In the genomic region with DNA sequence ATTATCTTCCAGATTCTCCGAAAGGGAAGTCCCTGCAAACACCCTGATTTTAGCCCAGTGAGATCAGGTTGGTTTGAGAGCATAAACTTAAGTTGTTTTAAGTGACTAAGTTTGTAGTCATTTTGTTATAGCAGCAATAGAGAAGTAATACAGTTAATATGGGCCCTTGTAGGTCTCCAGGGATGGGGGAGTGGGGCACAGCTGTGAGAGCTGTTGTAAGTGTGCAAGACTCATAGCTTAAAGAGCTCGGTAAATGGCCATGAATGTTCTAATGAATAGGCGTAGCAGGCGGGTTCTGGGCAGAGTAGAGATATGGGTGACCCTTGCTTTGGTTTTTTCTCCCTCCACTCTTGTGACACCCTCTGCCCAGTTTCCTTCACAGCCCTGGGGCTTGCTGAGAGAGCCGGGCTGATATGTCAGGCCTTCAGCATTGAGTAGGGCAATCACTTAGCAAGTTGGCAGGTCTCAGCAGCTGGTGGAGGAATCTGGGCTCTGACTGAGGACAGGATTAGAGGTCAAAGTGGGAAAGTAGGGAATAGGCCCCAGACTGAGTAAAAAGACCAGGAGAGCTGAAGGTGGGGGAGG, we compare ENCODE assay signal across 14 cellular contexts. TPM values are rescaled to one million over a fixed set of nuclear protein-coding genes. Genes with fewer than 3 reads are reported as not detected.
DNase-seq lines count a peak whose midpoint lies in the region; ATAC-seq and TF ChIP-seq lines count a peak whose summit lies in the region.
"Had no signal": no experiment of that assay in that cellular context is flagged by ENCODE, and none has a peak within 500 bp of the region (broad histone marks: within the 10 kb centered on the region; RNA-seq: fewer than 3 reads in every experiment).

No MANE protein-coding gene starts in this region.

- H3K9me3 ChIP-seq in skeletal muscle satellite cell (replicated peaks; ENCODE audit: low read length), result no peaks in the 10 kb centered on the region
- H3K9me3 ChIP-seq in Peyer's patch, result no peaks in the 10 kb centered on the region
- H3K9me3 ChIP-seq: suprapubic skin had no signal

- H3F3A ChIP-seq in GM23338 (replicated peaks; ENCODE audit: low read depth), result no peaks in the 10 kb centered on the region

- H3K4me3 Mint-ChIP-seq in GM23338, result no peak overlapping the region; the same call in 2 of the 3 replicates
- no peak overlapping the region for H3K4me3 Mint-ChIP-seq in activated T-helper 17 cell treated with anti-CD3 and anti-CD28 coated beads, Interleukin-2, amount 50 U/mL, for 72 hours
- H3K4me3 Mint-ChIP-seq: central memory CD8-positive, alpha-beta T cell had no signal

- no peak overlapping the region for H3K27ac Mint-ChIP-seq in GM23338
- peak overlapping the region; percentile 5 for H3K27ac Mint-ChIP-seq in activated T-helper 17 cell treated with anti-CD3 and anti-CD28 coated beads, Interleukin-2, amount 50 U/mL, for 72 hours

- no peak for DNase-seq in GM23338 (ENCODE audit: low spot score)
- no peak for DNase-seq in left ventricle myocardium superior
- DNase-seq in Peyer's patch, result no peak
- no peak for DNase-seq in omental fat pad (ENCODE audit: low spot score)
- DNase-seq in left lobe of liver (ENCODE audit: low spot score), result no peak
- DNase-seq in posterior vena cava (ENCODE audit: low spot score), result no peak
- DNase-seq: activated CD4-positive, alpha-beta T cell treated with anti-CD3 and anti-CD28 coated beads, Interleukin-2, amount 50 U/mL, for 1 hour; activated effector memory CD4-positive, alpha-beta T cell treated with anti-CD3 and anti-CD28 coated beads, Interleukin-2, amount 50 U/mL, for 16 hours; NCI-H2081 treated with DMSO at 0.1 percent for 48 hours had no signal

- intact Hi-C loops in left ventricle myocardium superior (cut with micrococcal nuclease) (no loop called here), posterior vena cava (cut with DNase I) (no loop called here)

- peaks cover 11% of the 10 kb centered on the region for H3K4me1 ChIP-seq in GM23338 (ENCODE audit: insufficient read depth)
- peaks cover 41% of the 10 kb centered on the region for H3K4me1 ChIP-seq in skeletal muscle satellite cell (ENCODE audit: control insufficient read depth, insufficient read depth, low read length)
- peaks cover 0 to 27% (median 12%) of the 10 kb centered on the region in 4 donors for H3K4me1 ChIP-seq in Peyer's patch

- H3K4me2 ChIP-seq in GM23338, result no peak overlapping the region
- no peak overlapping the region for H3K4me2 ChIP-seq in skeletal muscle satellite cell (ENCODE audit: low read length)
- H3K4me2 ChIP-seq: KMS-11 had no signal

- no peaks in the 10 kb centered on the region for H3K9me2 ChIP-seq in GM23338 (ENCODE audit: insufficient read depth)

- TF ChIP-seq CTCF in GM23338 (conservative IDR thresholded peaks at IDR 0.05; ENCODE audit: low read depth in 2 of 2) (no peak), Peyer's patch (IDR thresholded peaks at IDR 0.05) (no peak), omental fat pad (IDR thresholded peaks at IDR 0.05) (no peak)

- H3K27me3 Mint-ChIP-seq in GM23338 (ENCODE audit: insufficient read depth, low read depth, poor library complexity), result peaks cover 11% of the 10 kb centered on the region
- H3K27me3 Mint-ChIP-seq in activated T-helper 17 cell treated with anti-CD3 and anti-CD28 coated beads, Interleukin-2, amount 50 U/mL, for 72 hours, result no peaks in the 10 kb centered on the region

- H3K79me2 ChIP-seq in GM23338 (replicated peaks; ENCODE audit: insufficient read depth), result no peaks in the 10 kb centered on the region

- peaks cover 34% of the 10 kb centered on the region for H3K4me1 Mint-ChIP-seq in GM23338
- peaks cover 28% of the 10 kb centered on the region for H3K4me1 Mint-ChIP-seq in activated T-helper 17 cell treated with anti-CD3 and anti-CD28 coated beads, Interleukin-2, amount 50 U/mL, for 72 hours

- H2AFZ ChIP-seq in GM23338, result 0 out of 2 replicates have a peak overlapping the region, but pooled peaks have one; percentile 72

- peaks cover 7% of the 10 kb centered on the region; the same call in 1 of the 3 replicates for H3K9me3 Mint-ChIP-seq in GM23338
- H3K9me3 Mint-ChIP-seq in activated T-helper 17 cell treated with anti-CD3 and anti-CD28 coated beads, Interleukin-2, amount 50 U/mL, for 72 hours, result no peaks in the 10 kb centered on the region
- H3K9me3 Mint-ChIP-seq: central memory CD8-positive, alpha-beta T cell had no signal

- H3K36me3 ChIP-seq in GM23338 (ENCODE audit: insufficient read depth) (no peaks in the 10 kb centered on the region), skeletal muscle satellite cell (ENCODE audit: insufficient read depth, low read length) (no peaks in the 10 kb centered on the region), Peyer's patch (no peaks in the 10 kb centered on the region)
- H3K36me3 ChIP-seq: suprapubic skin had no signal

- H3K36me3 Mint-ChIP-seq in GM23338 (ENCODE audit: low read depth), result peaks cover 4% of the 10 kb centered on the region; the same call in 1 of the 3 replicates
- H3K36me3 Mint-ChIP-seq in activated T-helper 17 cell treated with anti-CD3 and anti-CD28 coated beads, Interleukin-2, amount 50 U/mL, for 72 hours (ENCODE audit: low read depth), result no peaks in the 10 kb centered on the region

- H4K20me1 ChIP-seq in GM23338 (replicated peaks; ENCODE audit: insufficient read depth), result no peaks in the 10 kb centered on the region

- H3K27ac ChIP-seq in GM23338 (ENCODE audit: low read depth), result no peak overlapping the region
- H3K27ac ChIP-seq in Peyer's patch, result peak overlapping the region in 2 of 4 donors; percentile 70 to 80
- H3K27ac ChIP-seq: KMS-11, suprapubic skin had no signal

- no peaks in the 10 kb centered on the region for H3K27me3 ChIP-seq in GM23338 (ENCODE audit: insufficient read depth)
- H3K27me3 ChIP-seq in skeletal muscle satellite cell (ENCODE audit: control insufficient read depth, insufficient read depth, low read length), result no peaks in the 10 kb centered on the region
- no peaks in the 10 kb centered on the region for H3K27me3 ChIP-seq in Peyer's patch
- H3K27me3 ChIP-seq: suprapubic skin had no signal

- peak overlapping the region; percentile 92 for H3K9ac ChIP-seq in skeletal muscle satellite cell (ENCODE audit: low read depth, low read length)
- H3K9ac ChIP-seq: KMS-11 had no signal

- TF ChIP-seq POLR2A in Peyer's patch (IDR thresholded peaks at IDR 0.05), result no peak

- no peak for ATAC-seq in GM23338
- ATAC-seq in activated T-helper 17 cell treated with anti-CD3 and anti-CD28 coated beads, Interleukin-2, amount 50 U/mL, for 72 hours (replicated peaks), result no peak
- peak; percentile 60 for ATAC-seq in left ventricle myocardium superior
- no peak for ATAC-seq in omental fat pad (ENCODE audit: low FRiP score)
- ATAC-seq in left lobe of liver, result no peak

- H3K4me3 ChIP-seq in GM23338, result no peak overlapping the region
- H3K4me3 ChIP-seq in skeletal muscle satellite cell (ENCODE audit: low read length), result no peak overlapping the region
- H3K4me3 ChIP-seq in Peyer's patch, result no peak overlapping the region
- H3K4me3 ChIP-seq: suprapubic skin had no signal

TF ChIP-seq in GM23338, 12 proteins besides CTCF, POLR2A, EP300 and RAD21 (continues in another document):
- TF ChIP-seq REST (IDR thresholded peaks at IDR 0.05; ENCODE audit: unreplicated experiment), result no peak
- TF ChIP-seq STAT1 (IDR thresholded peaks at IDR 0.05; ENCODE audit: unreplicated experiment), result no peak

RNA-seq across cellular contexts. Expression of gene ID3, which starts 16.0 kb away (rescaled TPM):
- total RNA-seq in GM23338 (2014; rRNA removed; shearing (Covaris generic)), result 153 and 164 TPM in 2 replicates
- 330 and 345 TPM in 2 replicates for polyA plus RNA-seq in GM23338 (2016; fragmentation: Nextera tagmentation; extraction: Ambion mirVana)
- total RNA-seq in activated T-helper 17 cell treated with anti-CD3 and anti-CD28 coated beads, Interleukin-2, amount 50 U/mL, for 72 hours, result 10 to 100 TPM; 19.5 to 45.2 TPM
- total RNA-seq in left ventricle myocardium superior (82.4 TPM), Peyer's patch (100 to 1,000 TPM; 121 to 224 (median 167) TPM), omental fat pad (100 to 1,000 TPM; 134 to 322 (median 179) TPM), left lobe of liver (19.7 TPM), posterior vena cava (100 to 1,000 TPM; 190 to 243 TPM)
- total RNA-seq in skeletal muscle satellite cell (2012; rRNA removed), result 81.5 and 145 TPM in 2 replicates

RNA-seq across cellular contexts. Expression of gene E2F2, which starts 44.3 kb away (rescaled TPM):
- 2.6 and 3.4 TPM in 2 replicates for total RNA-seq in GM23338 (2014; rRNA removed; shearing (Covaris generic))
- polyA plus RNA-seq in GM23338 (2016; fragmentation: Nextera tagmentation; extraction: Ambion mirVana), result 0.78 and 1.6 TPM in 2 replicates
- 10 to 100 TPM; 13.0 to 24.1 TPM for total RNA-seq in activated T-helper 17 cell treated with anti-CD3 and anti-CD28 coated beads, Interleukin-2, amount 50 U/mL, for 72 hours
- total RNA-seq in left ventricle myocardium superior, result 0.35 TPM
- 1.5 TPM in 2 replicates for total RNA-seq in skeletal muscle satellite cell (2012; rRNA removed)
- total RNA-seq in Peyer's patch, result 10 to 100 TPM in 3 of 4 donors, 1 to 10 TPM in 1; 6.8 to 16.4 (median 13.6) TPM
- total RNA-seq in omental fat pad, result 1 to 10 TPM in 1 of 4 donors, under 1 TPM in 3; 0.31 to 1.5 (median 0.46) TPM
- total RNA-seq in left lobe of liver, result 0.15 TPM
- total RNA-seq in posterior vena cava, result under 1 TPM; 0.24 to 0.46 TPM
